In the genomic region with DNA sequence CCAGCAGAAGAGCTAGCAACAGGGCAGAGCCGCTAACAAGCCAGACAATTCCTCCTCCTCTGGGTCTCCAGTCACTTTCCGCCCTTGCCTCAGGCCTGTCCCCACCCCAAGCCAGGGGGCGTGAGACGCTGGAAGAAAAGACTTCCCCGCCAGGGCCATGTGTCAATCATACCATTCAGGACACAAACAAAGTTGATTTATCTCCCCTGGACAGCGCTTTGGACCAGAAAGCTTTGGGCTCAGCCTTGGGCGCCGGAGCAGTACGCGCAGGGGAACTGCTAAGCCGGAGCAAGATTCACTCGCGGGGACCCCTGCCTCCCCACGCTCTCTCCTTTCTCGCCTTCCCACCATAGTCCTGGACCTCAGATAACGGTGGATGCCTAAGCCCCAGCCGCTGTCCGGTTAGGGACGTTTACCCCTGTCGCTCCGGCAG, we compare ENCODE assay signal across 8 cellular contexts. TPM values are rescaled to one million over a fixed set of nuclear protein-coding genes. Genes with fewer than 3 reads are reported as not detected.
DNase-seq lines count a peak whose midpoint lies in the region; ATAC-seq, FAIRE-seq and TF ChIP-seq lines count a peak whose summit lies in the region.

No MANE protein-coding gene starts in this region.

- no peak for DNase-seq in HEK293T (ENCODE audit: extremely low spot score)
- no peak for DNase-seq in astrocyte of the cerebellum (ENCODE audit: low read depth)
- DNase-seq in smooth muscle cell (lab: John Stamatoyannopoulos, UW; ENCODE audit: unreplicated experiment) = no peak
- DNase-seq in RCC 7860 (ENCODE audit: low spot score) = no peak
- no peak for DNase-seq in middle frontal gyrus (ENCODE audit: extremely low spot score, low spot score)

- H3K36me3 ChIP-seq in iPS-20b (ENCODE audit: insufficient read depth, low read depth, low read length) (no peaks in the 10 kb centered on the region), smooth muscle cell (ENCODE audit: low read depth) (no peaks in the 10 kb centered on the region)

- H3K27ac ChIP-seq in iPS-20b (ENCODE audit: low read length) (peak overlapping the region; percentile 39), smooth muscle cell (ENCODE audit: low read depth) (peak overlapping the region; percentile 3)

- H3K9ac ChIP-seq in iPS-20b (ENCODE audit: low read depth, low read length) (peak overlapping the region; percentile 82; the same call in 1 of the 2 replicates), smooth muscle cell (ENCODE audit: low read depth) (peak overlapping the region; percentile 37)

- no peak for FAIRE-seq in RCC 7860 (lab: Jason Lieb, UNC)

- H3K4me2 ChIP-seq in smooth muscle cell = peak overlapping the region; percentile 89

- H2AFZ ChIP-seq in smooth muscle cell (ENCODE audit: low read depth) = peak overlapping the region; percentile 56

- no peaks in the 10 kb centered on the region for H3F3A ChIP-seq in smooth muscle cell (ENCODE audit: low read depth)

- H3K4me3 ChIP-seq in astrocyte of the cerebellum (ENCODE audit: low read depth, low read length) (peak overlapping the region; percentile 45), iPS-20b (ENCODE audit: low read length) (peak overlapping the region; percentile 76), smooth muscle cell (peak overlapping the region; percentile 54)

- no peaks in the 10 kb centered on the region for H4K20me1 ChIP-seq in smooth muscle cell (ENCODE audit: low read depth)

- peaks cover 6% of the 10 kb centered on the region; the same call in 1 of the 2 replicates for H3K9me3 ChIP-seq in iPS-20b (ENCODE audit: insufficient read depth, low read depth, low read length)
- no peaks in the 10 kb centered on the region for H3K9me3 ChIP-seq in smooth muscle cell (replicated peaks; ENCODE audit: low read depth)

- H3K27me3 ChIP-seq in iPS-20b (ENCODE audit: insufficient read depth, low read length) = peaks cover 16% of the 10 kb centered on the region; the same call in 1 of the 2 replicates
- no peaks in the 10 kb centered on the region for H3K27me3 ChIP-seq in smooth muscle cell (ENCODE audit: low read depth)

- H3K4me1 ChIP-seq in iPS-20b (ENCODE audit: insufficient read depth, low read length) (peaks cover 21% of the 10 kb centered on the region; the same call in 1 of the 2 replicates), smooth muscle cell (ENCODE audit: low read depth) (no peaks in the 10 kb centered on the region)

- 5% methylated on average over 21 of the region's 21 CpGs for WGBS in smooth muscle cell (ENCODE audit: low lambda C conversion rate)

- POLR2A ChIA-PET in HEK293T (lab: Yijun Ruan, JAX) = no interaction called here

- TF ChIP-seq CTCF in astrocyte of the cerebellum (IDR thresholded peaks at IDR 0.05; ENCODE audit: low read depth, low read length, missing control alignments) (no peak), smooth muscle cell (IDR thresholded peaks at IDR 0.05; ENCODE audit: borderline replicate concordance, insufficient read depth, poor library complexity, severe bottlenecking) (no peak)

- CTCF ChIA-PET in HEK293T (lab: Yijun Ruan, JAX) = no interaction called here

- no peak for ATAC-seq in HG03354 (IDR thresholded peaks at IDR 0.05; ENCODE audit: poor library complexity, severe bottlenecking, unreplicated experiment)
- ATAC-seq in GM19324 (IDR thresholded peaks at IDR 0.05; ENCODE audit: low FRiP score, unreplicated experiment) = no peak

- no peaks in the 10 kb centered on the region for H3K79me2 ChIP-seq in smooth muscle cell (ENCODE audit: low read depth)

- in situ Hi-C loops in astrocyte of the cerebellum (cut with HindIII; ENCODE audit: low sequenced_read_pairs) = no loop called here

TF ChIP-seq in HEK293T, 16 proteins besides CTCF, POLR2A, EP300 and RAD21:
- peak; percentile 50 for TF ChIP-seq PKNOX1 (IDR thresholded peaks at IDR 0.05)
- no peak for TF ChIP-seq ZNF384 (IDR thresholded peaks at IDR 0.05)
- TF ChIP-seq FOXM1 (IDR thresholded peaks at IDR 0.05; ENCODE audit: borderline replicate concordance) = no peak

RNA-seq across cellular contexts. Expression of gene LRRC2, which starts 0.5 kb away (rescaled TPM):
- total RNA-seq in smooth muscle cell = 1.0 and 2.0 TPM in 2 replicates
- 1.7 and 2.7 TPM in 2 replicates for polyA plus RNA-seq in smooth muscle cell

RNA-seq across cellular contexts. Expression of gene FAM240A, which starts 46.7 kb away (rescaled TPM):
- total RNA-seq in smooth muscle cell = not detected in 2 replicates
- polyA plus RNA-seq in smooth muscle cell = not detected in 2 replicates
